ENCODE assay signal across 1 cellular context in genomic region chr19:2201473-2202148, GRCh38.
TF ChIP-seq lines count a peak whose summit lies in the region.

No MANE protein-coding gene starts in this region.

TF ChIP-seq in HCT116, 20 proteins besides CTCF, POLR2A, EP300 and RAD21:
- TF ChIP-seq JUND (IDR thresholded peaks at IDR 0.05) (no peak), FOSL1 (IDR thresholded peaks at IDR 0.05; ENCODE audit: low read depth) (no peak), MAX (IDR thresholded peaks at IDR 0.05) (no peak), EZH2 (IDR thresholded peaks at IDR 0.05) (no peak), REST (IDR thresholded peaks at IDR 0.05; ENCODE audit: low read depth) (no peak), SRF (IDR thresholded peaks at IDR 0.05; ENCODE audit: low read depth) (no peak), SIN3A (IDR thresholded peaks at IDR 0.05; ENCODE audit: low read depth) (no peak), CEBPB (IDR thresholded peaks at IDR 0.05; ENCODE audit: low read depth) (no peak), ZNF274 (IDR thresholded peaks at IDR 0.05; ENCODE audit: low read depth, low read length) (no peak)
TF ChIP-seq in HCT116: peak in this region for 0.
